Comparison of ENCODE assay signal across 19 cellular contexts in genomic region chr17:55730380-55730779, GRCh38. TPM values are rescaled to one million over a fixed set of nuclear protein-coding genes. Genes with fewer than 3 reads are reported as not detected.
DNase-seq lines count a peak whose midpoint lies in the region; ATAC-seq and TF ChIP-seq lines count a peak whose summit lies in the region.
"Had no signal": no experiment of that assay in that cellular context is flagged by ENCODE, and none has a peak within 500 bp of the region (broad histone marks: within the 10 kb centered on the region; RNA-seq: fewer than 3 reads in every experiment).

No MANE protein-coding gene starts in this region.

- ATAC-seq in heart right ventricle (no peak), gastroesophageal sphincter (no peak)
- no peak for ATAC-seq in stimulated activated naive CD8-positive, alpha-beta T cell treated with anti-CD3 and anti-CD28 coated beads, Interleukin-15, Interleukin-2, amounts not matched to agents 100 U/mL and 50 U/mL, for 24 hours
- ATAC-seq: A549; CD8-positive, alpha-beta T cell; HCT116 had no signal

- H3K36me3 ChIP-seq in heart right ventricle (no peaks in the 10 kb centered on the region), gastroesophageal sphincter (no peaks in the 10 kb centered on the region), rectal smooth muscle tissue (ENCODE audit: control insufficient read depth, insufficient read depth, low read length) (no peaks in the 10 kb centered on the region)
- H3K36me3 ChIP-seq: neutrophil had no signal

- H3K4me1 ChIP-seq in heart right ventricle (peaks cover 5 to 64% (median 51%) of the 10 kb centered on the region in 9 donors), gastroesophageal sphincter (peaks cover 20 to 93% (median 25%) of the 10 kb centered on the region in 3 donors), rectal smooth muscle tissue (ENCODE audit: control insufficient read depth, insufficient read depth, low read length) (peaks cover 31% of the 10 kb centered on the region)

- no peak for TF ChIP-seq EP300 in gastroesophageal sphincter (IDR thresholded peaks at IDR 0.05)

- peak overlapping the region in 8 of 10 donors; percentile 8 to 46 (median 38) for H3K4me3 ChIP-seq in heart right ventricle
- peak overlapping the region; percentile 14 to 38 for H3K4me3 ChIP-seq in gastroesophageal sphincter
- H3K4me3 ChIP-seq in rectal smooth muscle tissue (ENCODE audit: low read length): no peak overlapping the region
- H3K4me3 ChIP-seq: A549 had no signal

- TF ChIP-seq CTCF in heart right ventricle (IDR thresholded peaks at IDR 0.05) (no peak), gastroesophageal sphincter (IDR thresholded peaks at IDR 0.05) (no peak)

- no peak for TF ChIP-seq POLR2A in gastroesophageal sphincter (IDR thresholded peaks at IDR 0.05)

- H3K9me3 ChIP-seq in heart right ventricle (no peaks in the 10 kb centered on the region), gastroesophageal sphincter (no peaks in the 10 kb centered on the region)
- H3K9me3 ChIP-seq: A549, neutrophil had no signal

- no peak overlapping the region for H3K9ac ChIP-seq in rectal smooth muscle tissue (ENCODE audit: low read length)

- WGBS in heart right ventricle, 2 donors: 0 to 5% methylated on average over 1 of the region's 1 CpG
- WGBS in gastroesophageal sphincter (ENCODE audit: low coverage in 1 of 2), 2 donors: 0 to 6% methylated on average over 1 of the region's 1 CpG

- H3K27me3 ChIP-seq in heart right ventricle: no peaks in the 10 kb centered on the region
- H3K27me3 ChIP-seq in gastroesophageal sphincter: no peaks in the 10 kb centered on the region
- H3K27me3 ChIP-seq in rectal smooth muscle tissue (ENCODE audit: control insufficient read depth, insufficient read depth, low read length): no peaks in the 10 kb centered on the region

- DNase-seq in heart right ventricle: no peak
- DNase-seq in cardiac septum (ENCODE audit: low spot score): no peak
- no peak for DNase-seq in GDM1 (lab: John Stamatoyannopoulos, UW)
- DNase-seq in activated naive CD4-positive, alpha-beta T cell treated with anti-CD3 and anti-CD28 coated beads, Interleukin-2, amount 50 U/mL, for 16 hours: no peak
- no peak for DNase-seq in CD1c-positive myeloid dendritic cell (ENCODE audit: extremely low spot score)
- DNase-seq in stimulated activated naive CD8-positive, alpha-beta T cell treated with anti-CD3 and anti-CD28 coated beads, Interleukin-15, Interleukin-2, amounts not matched to agents 100 U/mL and 50 U/mL, for 24 hours: no peak
- DNase-seq: CD8-positive, alpha-beta T cell; NCI-H2171; small intestine; stimulated activated CD4-positive, alpha-beta T cell treated with anti-CD3 and anti-CD28 coated beads, Interleukin-4, amount 100 ng/mL, for 4 hours; stimulated activated CD8-positive, alpha-beta memory T cell treated with anti-CD3 and anti-CD28 coated beads, Interleukin-4, amount 100 ng/mL, for 48 hours; trophoblast cell had no signal

- H3K27ac ChIP-seq in heart right ventricle (peak overlapping the region; percentile 62 to 88 (median 84)), gastroesophageal sphincter (peak overlapping the region; percentile 63 to 83 (median 81)), rectal smooth muscle tissue (ENCODE audit: low read depth, low read length) (peak overlapping the region; percentile 59)
- H3K27ac ChIP-seq: A549, neutrophil had no signal

- intact Hi-C loops in heart right ventricle (cut with DNase I): loop anchor here in 1 of 10 donors (5.0 kb wide), 1 partner anchor 37 kb away; no protein-coding TSS in a partner anchor
- intact Hi-C loops in cardiac septum (cut with DNase I): no loop called here

RNA-seq across cellular contexts. Expression of gene TMEM100, which starts 7.7 kb away (rescaled TPM):
- total RNA-seq in heart right ventricle: 10 to 100 TPM in 1 of 10 donors, 1 to 10 TPM in 9; 1.6 to 12.1 (median 5.7) TPM
- polyA plus RNA-seq in heart right ventricle: 1 to 10 TPM; 6.4 to 8.3 TPM
- 5.2 TPM for total RNA-seq in cardiac septum
- 10 to 100 TPM in 2 of 4 donors, 1 to 10 TPM in 2; 3.7 to 63.8 (median 10.4) TPM for total RNA-seq in gastroesophageal sphincter
- total RNA-seq: CD8-positive, alpha-beta T cell; kidney epithelial cell; mononuclear cell had no signal
- polyA plus RNA-seq: A549 had no signal

RNA-seq across cellular contexts. Expression of gene PCTP, which starts 20.5 kb away (rescaled TPM):
- 10 to 100 TPM; 13.6 to 23.3 (median 19.9) TPM for total RNA-seq in heart right ventricle
- 10 to 100 TPM; 11.8 to 14.1 TPM for polyA plus RNA-seq in heart right ventricle
- total RNA-seq in cardiac septum: 13.2 TPM
- 10 to 100 TPM; 11.3 to 27.3 (median 18.8) TPM for total RNA-seq in gastroesophageal sphincter
